Comparison of ENCODE assay signal across 11 cellular contexts in genomic region chr2:46749042-46749461, GRCh38. TPM values are rescaled to one million over a fixed set of nuclear protein-coding genes. Genes with fewer than 3 reads are reported as not detected.
A peak's percentile ranks its signal among the peaks of the same experiment; 100 is the strongest.
DNase-seq lines count a peak whose midpoint lies in the region; ATAC-seq and TF ChIP-seq lines count a peak whose summit lies in the region.
"Had no signal": no experiment of that assay in that cellular context is flagged by ENCODE, and none has a peak within 500 bp of the region (broad histone marks: within the 10 kb centered on the region; RNA-seq: fewer than 3 reads in every experiment).

No MANE protein-coding gene starts in this region.

- no peak overlapping the region for H4K91ac ChIP-seq in neuronal stem cell (ENCODE audit: low read depth, low read length, poor library complexity)

- H3K4me3 ChIP-seq in epithelial cell of esophagus (ENCODE audit: low read length) = no peak overlapping the region
- H3K4me3 ChIP-seq in osteoblast (ENCODE audit: insufficient read depth, low read length) = no peak overlapping the region
- no peak overlapping the region for H3K4me3 ChIP-seq in neuronal stem cell (ENCODE audit: low read length in 2 of 2)
- H3K4me3 ChIP-seq: adrenal gland had no signal

- H3K14ac ChIP-seq in neuronal stem cell (ENCODE audit: low read length) = no peak overlapping the region

- H2BK12ac ChIP-seq in neuronal stem cell (ENCODE audit: low read length) = no peak overlapping the region

- no peaks in the 10 kb centered on the region for H3K79me1 ChIP-seq in neuronal stem cell (ENCODE audit: low read depth, low read length)

- peaks cover 67% of the 10 kb centered on the region for H4K20me1 ChIP-seq in osteoblast (ENCODE audit: insufficient read depth, low read length)

- H3K36me3 ChIP-seq in osteoblast (ENCODE audit: insufficient read depth, low read length) (peaks cover 7% of the 10 kb centered on the region), neuronal stem cell (replicated peaks in 1 of 2; ENCODE audit: control insufficient read depth in 2 of 2, insufficient read depth in 2 of 2, low read length in 2 of 2) (no peaks in the 10 kb centered on the region)
- H3K36me3 ChIP-seq: adrenal gland had no signal

- H3K4me2 ChIP-seq in osteoblast (ENCODE audit: insufficient read depth, low read length) = peak overlapping the region; percentile 55
- H3K4me2 ChIP-seq in neuronal stem cell (ENCODE audit: insufficient read depth, low read length, poor library complexity, severe bottlenecking) = no peak overlapping the region

- no peak overlapping the region for H2BK15ac ChIP-seq in neuronal stem cell (ENCODE audit: low read length)

- ATAC-seq in HG02884 (IDR thresholded peaks at IDR 0.05; ENCODE audit: unreplicated experiment) (no peak), HG03442 (IDR thresholded peaks at IDR 0.05; ENCODE audit: unreplicated experiment) (no peak)
- ATAC-seq: naive thymus-derived CD4-positive, alpha-beta T cell; stimulated activated memory B cell treated with anti-CD40 and anti-IgM and Interleukin-4, amounts not matched to agents 10 μg/mL and 1 μg/mL and 100 μg/mL, for 72 hours had no signal

- no peak overlapping the region for H2AK5ac ChIP-seq in neuronal stem cell (ENCODE audit: low read depth, low read length)

- H2AFZ ChIP-seq in osteoblast (ENCODE audit: low read length) = no peak overlapping the region
- no peak overlapping the region for H2AFZ ChIP-seq in neuronal stem cell (ENCODE audit: low read length)

- no peak overlapping the region for H3K23ac ChIP-seq in neuronal stem cell (ENCODE audit: low read depth, low read length, poor library complexity)

- no peak overlapping the region for H2BK5ac ChIP-seq in neuronal stem cell (ENCODE audit: low read length)

- H4K8ac ChIP-seq in neuronal stem cell (ENCODE audit: low read depth, low read length) = no peak overlapping the region

- H3K27ac ChIP-seq in osteoblast (ENCODE audit: low read depth, low read length) (peak overlapping the region; percentile 92), neuronal stem cell (replicated peaks; ENCODE audit: low read length) (no peak overlapping the region)

- no peak overlapping the region for H3K18ac ChIP-seq in neuronal stem cell (ENCODE audit: low read length)

- DNase-seq in DMS53 treated with DMSO at 0.1 percent for 48 hours (lab: John Stamatoyannopoulos, UW; ENCODE audit: unreplicated experiment) = peak; percentile 16
- DNase-seq in NCI-H526 (lab: John Stamatoyannopoulos, UW) = peak; percentile 47 to 58
- DNase-seq in epithelial cell of esophagus (ENCODE audit: low read depth) = peak; percentile 77
- DNase-seq in osteoblast (ENCODE audit: insufficient read length, low spot score, missing footprints) = peak; percentile 55
- DNase-seq in NCI-H1694 (lab: John Stamatoyannopoulos, UW) = no peak
- DNase-seq in neuronal stem cell (ENCODE audit: low spot score) = no peak
- DNase-seq: adrenal gland; naive thymus-derived CD4-positive, alpha-beta T cell had no signal

- H2BK120ac ChIP-seq in neuronal stem cell (ENCODE audit: low read depth, low read length) = no peak overlapping the region

- TF ChIP-seq CTCF in epithelial cell of esophagus (IDR thresholded peaks at IDR 0.05; ENCODE audit: insufficient read depth, low read depth, low read length, missing control alignments) (no peak), osteoblast (IDR thresholded peaks at IDR 0.05; ENCODE audit: extremely low read depth, low read depth, low read length) (no peak)

- H3K9me3 ChIP-seq in osteoblast (ENCODE audit: low read depth, low read length) = no peaks in the 10 kb centered on the region
- H3K9me3 ChIP-seq in neuronal stem cell (replicated peaks in 1 of 2; ENCODE audit: control insufficient read depth in 2 of 2, insufficient read depth in 1 of 2, low read depth in 1 of 2, low read length in 2 of 2) = peaks cover 0 to 6% of the 10 kb centered on the region in 2 donors
- H3K9me3 ChIP-seq: adrenal gland had no signal

- H3K9ac ChIP-seq in neuronal stem cell (ENCODE audit: low read depth, low read length, poor library complexity) = no peak overlapping the region

- H3K4ac ChIP-seq in neuronal stem cell (ENCODE audit: low read length) = no peak overlapping the region

- H3K79me2 ChIP-seq in osteoblast (ENCODE audit: insufficient read depth, low read length) = peaks cover 100% of the 10 kb centered on the region

- WGBS in neuronal stem cell (ENCODE audit: extremely low coverage in 2 of 2, insufficient read length in 2 of 2, insufficient replicate concordance in 1 of 2), 2 donors = no CpG with 5 or more reads among the region's 3 CpGs

- H3K27me3 ChIP-seq in osteoblast (ENCODE audit: insufficient read depth, low read length) (no peaks in the 10 kb centered on the region), neuronal stem cell (ENCODE audit: control insufficient read depth in 3 of 3, insufficient read depth in 3 of 3, low read depth in 1 of 3, low read length in 3 of 3) (no peaks in the 10 kb centered on the region)
- H3K27me3 ChIP-seq: adrenal gland had no signal

- peaks cover 92% of the 10 kb centered on the region for H3K4me1 ChIP-seq in osteoblast (ENCODE audit: insufficient read depth, low read length)
- H3K4me1 ChIP-seq in neuronal stem cell (ENCODE audit: control insufficient read depth in 2 of 2, insufficient read depth in 1 of 2, low read depth in 1 of 2, low read length in 2 of 2) = peaks cover 3 to 13% of the 10 kb centered on the region in 2 donors

RNA-seq across cellular contexts. Expression of gene SOCS5, which starts 50.0 kb away (rescaled TPM):
- 124 and 136 TPM in 2 replicates for total RNA-seq in osteoblast
- 10.5 TPM for polyA plus RNA-seq in neuronal stem cell (2013, experiment 1 of 2)
- polyA plus RNA-seq in neuronal stem cell (2013, experiment 2 of 2) = 10.7 TPM

Comparison
In these comparisons a context has a peak if more than half of its experiments do, and no peak if none do; other contexts are left out.
1. DNase-seq: peak in DMS53 treated with DMSO at 0.1 percent for 48 hours (single experiment), NCI-H526 (2 of 2), epithelial cell of esophagus (single experiment) and osteoblast (single experiment); none in NCI-H1694 (single experiment) and neuronal stem cell (single experiment).